22 cellular contexts compared by ENCODE assay signal in the genomic region with DNA sequence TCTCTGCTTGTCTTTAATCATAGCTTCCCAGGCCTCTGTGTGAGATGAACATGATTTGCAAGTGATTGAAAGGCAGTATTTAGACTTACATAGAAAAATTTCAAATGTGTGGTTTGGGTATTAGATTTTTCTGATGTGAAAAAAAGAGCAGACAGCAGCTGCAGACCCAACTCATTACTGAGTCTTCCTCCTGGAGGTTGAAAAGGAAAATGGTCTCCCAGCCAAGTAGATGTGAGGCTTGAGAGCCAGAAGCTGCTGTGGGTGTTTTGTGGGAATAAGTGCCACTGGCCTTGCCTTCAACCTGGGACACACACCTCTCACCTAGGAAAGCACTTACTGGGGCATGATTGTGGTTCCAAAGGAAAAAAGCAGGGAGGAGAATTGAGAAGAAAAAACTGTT.
"Had no signal": no experiment of that assay in that cellular context is flagged by ENCODE, and none has a peak within 500 bp of the region (broad histone marks: within the 10 kb centered on the region; RNA-seq: fewer than 3 reads in every experiment).

No MANE protein-coding gene starts in this region.

- H3K27me3 ChIP-seq: body of pancreas, foreskin keratinocyte, suprapubic skin, transverse colon had no signal

- H3K4me1 ChIP-seq: body of pancreas, left ventricle myocardium inferior, suprapubic skin, transverse colon had no signal

- H3K27ac ChIP-seq: body of pancreas, left ventricle myocardium inferior, suprapubic skin, transverse colon had no signal

- H3K9me3 ChIP-seq: body of pancreas, left ventricle myocardium inferior, mucosa of descending colon, suprapubic skin, transverse colon had no signal

- H3K27ac Mint-ChIP-seq: activated CD4-positive, alpha-beta T cell treated with anti-CD3 and anti-CD28 coated beads, Interleukin-2, amount 10 ng/mL, durations not matched to agents 24 days and 14 days; activated CD8-positive, alpha-beta T cell treated with anti-CD3 and anti-CD28 coated beads for 36 hours; activated naive CD8-positive, alpha-beta T cell treated with anti-CD3 and anti-CD28 coated beads for 36 hours; activated T-helper 17 cell treated with anti-CD3 and anti-CD28 coated beads, Interleukin-2, amount 50 U/mL, for 72 hours; naive thymus-derived CD4-positive, alpha-beta T cell; T-cell had no signal

- DNase-seq: activated CD4-positive, alpha-beta T cell treated with anti-CD3 and anti-CD28 coated beads, Interleukin-2, amount 10 ng/mL, durations not matched to agents 24 days and 14 days; activated CD4-positive, CD25-positive, alpha-beta regulatory T cell; activated CD8-positive, alpha-beta T cell treated with anti-CD3 and anti-CD28 coated beads for 36 hours; activated naive CD4-positive, alpha-beta T cell; activated naive CD8-positive, alpha-beta T cell treated with anti-CD3 and anti-CD28 coated beads for 36 hours; activated T-cell treated with anti-CD3 and anti-CD28 coated beads, Interleukin-2, amount 50 U/mL, for 1 hour; amygdala; body of pancreas; caudate nucleus; foreskin keratinocyte; glutamatergic neuron; hypothalamus; kidney; left ventricle myocardium inferior; mucosa of descending colon; naive thymus-derived CD4-positive, alpha-beta T cell; occipital lobe; stimulated activated naive CD8-positive, alpha-beta T cell treated with anti-CD3 and anti-CD28 coated beads, Interleukin-15, amount 100 ng/mL, for 72 hours; T-cell; transverse colon had no signal

- H3K27me3 Mint-ChIP-seq: activated CD4-positive, alpha-beta T cell treated with anti-CD3 and anti-CD28 coated beads, Interleukin-2, amount 10 ng/mL, durations not matched to agents 24 days and 14 days; activated CD8-positive, alpha-beta T cell treated with anti-CD3 and anti-CD28 coated beads for 36 hours; activated naive CD8-positive, alpha-beta T cell treated with anti-CD3 and anti-CD28 coated beads for 36 hours; activated T-helper 17 cell treated with anti-CD3 and anti-CD28 coated beads, Interleukin-2, amount 50 U/mL, for 72 hours; naive thymus-derived CD4-positive, alpha-beta T cell; stimulated activated naive CD8-positive, alpha-beta T cell treated with anti-CD3 and anti-CD28 coated beads, Interleukin-15, amount 100 ng/mL, for 72 hours; T-cell had no signal

- H3K36me3 Mint-ChIP-seq: activated naive CD8-positive, alpha-beta T cell treated with anti-CD3 and anti-CD28 coated beads for 36 hours had no signal

- ATAC-seq: activated CD8-positive, alpha-beta T cell treated with anti-CD3 and anti-CD28 coated beads for 36 hours; activated T-helper 17 cell treated with anti-CD3 and anti-CD28 coated beads, Interleukin-2, amount 50 U/mL, for 72 hours; body of pancreas; mucosa of descending colon; naive thymus-derived CD4-positive, alpha-beta T cell; stimulated activated naive CD8-positive, alpha-beta T cell treated with anti-CD3 and anti-CD28 coated beads, Interleukin-15, amount 100 ng/mL, for 72 hours; T-cell had no signal

- H3K4me3 ChIP-seq: body of pancreas, left ventricle myocardium inferior, mucosa of descending colon, suprapubic skin, transverse colon had no signal

- H3K4me1 Mint-ChIP-seq: activated CD4-positive, alpha-beta T cell treated with anti-CD3 and anti-CD28 coated beads, Interleukin-2, amount 10 ng/mL, durations not matched to agents 24 days and 14 days; activated naive CD8-positive, alpha-beta T cell treated with anti-CD3 and anti-CD28 coated beads for 36 hours; activated T-helper 17 cell treated with anti-CD3 and anti-CD28 coated beads, Interleukin-2, amount 50 U/mL, for 72 hours; naive thymus-derived CD4-positive, alpha-beta T cell; stimulated activated naive CD8-positive, alpha-beta T cell treated with anti-CD3 and anti-CD28 coated beads, Interleukin-15, amount 100 ng/mL, for 72 hours; T-cell had no signal

- H3K9me3 Mint-ChIP-seq: activated CD4-positive, alpha-beta T cell treated with anti-CD3 and anti-CD28 coated beads, Interleukin-2, amount 10 ng/mL, durations not matched to agents 24 days and 14 days; activated CD8-positive, alpha-beta T cell treated with anti-CD3 and anti-CD28 coated beads for 36 hours; activated naive CD8-positive, alpha-beta T cell treated with anti-CD3 and anti-CD28 coated beads for 36 hours; activated T-helper 17 cell treated with anti-CD3 and anti-CD28 coated beads, Interleukin-2, amount 50 U/mL, for 72 hours; naive thymus-derived CD4-positive, alpha-beta T cell; stimulated activated naive CD8-positive, alpha-beta T cell treated with anti-CD3 and anti-CD28 coated beads, Interleukin-15, amount 100 ng/mL, for 72 hours; T-cell had no signal

- H3K4me3 Mint-ChIP-seq: activated CD4-positive, alpha-beta T cell treated with anti-CD3 and anti-CD28 coated beads, Interleukin-2, amount 10 ng/mL, durations not matched to agents 24 days and 14 days; activated CD8-positive, alpha-beta T cell treated with anti-CD3 and anti-CD28 coated beads for 36 hours; activated naive CD8-positive, alpha-beta T cell treated with anti-CD3 and anti-CD28 coated beads for 36 hours; activated T-helper 17 cell treated with anti-CD3 and anti-CD28 coated beads, Interleukin-2, amount 50 U/mL, for 72 hours; naive thymus-derived CD4-positive, alpha-beta T cell; stimulated activated naive CD8-positive, alpha-beta T cell treated with anti-CD3 and anti-CD28 coated beads, Interleukin-15, amount 100 ng/mL, for 72 hours; T-cell had no signal
